8 cellular contexts compared by ENCODE assay signal in the genomic region with DNA sequence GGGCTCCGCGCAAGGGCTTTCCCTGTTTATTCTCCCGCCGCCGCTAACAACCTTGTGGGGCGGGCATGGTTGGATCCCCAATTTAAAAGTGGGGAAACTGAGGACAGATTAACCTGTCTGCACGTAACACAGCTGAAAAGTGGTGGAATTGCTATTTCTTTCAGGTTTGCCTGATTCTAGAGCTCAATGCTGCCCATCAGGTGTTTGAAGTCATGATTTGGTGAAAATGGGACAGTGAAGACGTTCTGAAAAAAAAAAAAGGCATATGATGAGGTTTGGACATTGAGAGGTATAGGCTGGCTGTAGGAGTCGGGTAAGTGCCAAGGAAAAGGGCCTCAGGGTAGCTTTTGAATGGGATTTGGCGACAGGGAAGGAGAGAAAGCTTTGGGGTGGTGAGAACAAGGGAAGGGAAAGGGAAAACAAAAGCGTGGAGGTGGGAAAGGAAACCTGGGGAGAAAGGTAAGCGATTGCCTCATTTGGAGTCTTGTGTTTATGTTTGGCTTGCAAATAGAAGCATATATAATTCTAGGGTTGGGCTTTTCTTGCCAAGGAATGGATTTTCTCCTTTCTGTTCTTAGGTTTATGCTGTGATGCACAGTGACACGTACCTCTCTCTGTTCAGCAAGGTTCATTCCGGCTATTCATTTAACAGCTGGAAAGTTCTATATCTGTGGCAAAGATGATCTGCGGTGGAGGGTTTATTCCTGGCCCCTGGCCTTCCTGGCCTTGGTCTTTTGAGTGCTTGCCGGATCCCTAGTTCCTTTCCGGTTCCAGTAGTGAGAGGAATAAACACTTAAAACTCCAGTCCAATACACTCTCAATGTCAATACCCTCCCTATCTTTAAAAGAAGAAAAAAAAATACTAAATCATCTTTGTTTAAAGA. TPM values are rescaled to one million over a fixed set of nuclear protein-coding genes. Genes with fewer than 3 reads are reported as not detected.
A peak's percentile ranks its signal among the peaks of the same experiment; 100 is the strongest.
DNase-seq lines count a peak whose midpoint lies in the region; ATAC-seq and TF ChIP-seq lines count a peak whose summit lies in the region.

No MANE protein-coding gene starts in this region.

- no peaks in the 10 kb centered on the region for H3K9me3 ChIP-seq in CD4-positive, alpha-beta T cell (ENCODE audit: control insufficient read depth, low read length)
- no peaks in the 10 kb centered on the region for H3K9me3 ChIP-seq in KOPT-K1 (ENCODE audit: insufficient read depth, low read length, poor library complexity, severe bottlenecking)

- POLR2A ChIA-PET in CD4-positive, alpha-beta T cell (lab: Charles Lee) = interaction anchor here (0.6 to 2.5 kb wide), 9 partner anchors 8 to 945 kb away, joined by 3 to 31 read pairs (median 8); partner anchors contain the start of gene TBC1D19

- H3K27ac Mint-ChIP-seq in CD4-positive, alpha-beta T cell = peak overlapping the region; percentile 95
- H3K27ac Mint-ChIP-seq in naive B cell = peak overlapping the region; percentile 91 to 99 (median 98)

- intact Hi-C loops in CD4-positive, alpha-beta T cell (cut with DNase I, micrococcal nuclease) = loop anchor here in 1 of 2 experiments (5.0 kb wide), 4 partner anchors 149 to 1546 kb away; partner anchors contain the start of genes SMIM20, TBC1D19 and ZCCHC4

- DNase-seq in CD4-positive, alpha-beta T cell = no peak
- DNase-seq in cerebellar cortex (ENCODE audit: low spot score) (peak; percentile 23), naive B cell (no peak), EL (no peak), retina (no peak)

- H3K27ac ChIP-seq in CD4-positive, alpha-beta T cell (ENCODE audit: low read depth, low read length) = peak overlapping the region; percentile 42
- H3K27ac ChIP-seq in KOPT-K1 (ENCODE audit: low read depth, low read length, poor library complexity, severe bottlenecking) = peak overlapping the region; percentile 69

- peaks cover 22% of the 10 kb centered on the region for H3K36me3 Mint-ChIP-seq in CD4-positive, alpha-beta T cell (ENCODE audit: low read depth)
- no peaks in the 10 kb centered on the region for H3K36me3 Mint-ChIP-seq in naive B cell

- no peak for ATAC-seq in CD4-positive, alpha-beta T cell (ENCODE audit: poor library complexity)
- no peak for ATAC-seq in naive B cell (ENCODE audit: low read depth in 2 of 2)
- no peak for ATAC-seq in GM21723 (IDR thresholded peaks at IDR 0.05; ENCODE audit: unreplicated experiment)
- no peak for ATAC-seq in HG02981 (IDR thresholded peaks at IDR 0.05; ENCODE audit: unreplicated experiment)

- H3K4me3 Mint-ChIP-seq in CD4-positive, alpha-beta T cell = peak overlapping the region; percentile 99
- H3K4me3 Mint-ChIP-seq in naive B cell = peak overlapping the region; percentile 88 to 100 (median 97)

- H3K36me3 ChIP-seq in KOPT-K1 (ENCODE audit: insufficient read depth, low read length) = no peaks in the 10 kb centered on the region

- TF ChIP-seq CTCF in CD4-positive, alpha-beta T cell (IDR thresholded peaks at IDR 0.05) = no peak

- CTCF ChIA-PET in CD4-positive, alpha-beta T cell (lab: Charles Lee) = interaction anchor here (0.8 kb wide), 1 partner anchor 152 kb away, joined by 3 read pairs; no protein-coding TSS in a partner anchor

- H3K27me3 Mint-ChIP-seq in CD4-positive, alpha-beta T cell = no peaks in the 10 kb centered on the region
- no peaks in the 10 kb centered on the region for H3K27me3 Mint-ChIP-seq in naive B cell

- peaks cover 42% of the 10 kb centered on the region for H3K4me1 Mint-ChIP-seq in CD4-positive, alpha-beta T cell (ENCODE audit: low read depth)
- peaks cover 42 to 55% (median 49%) of the 10 kb centered on the region in 3 donors for H3K4me1 Mint-ChIP-seq in naive B cell

- no peaks in the 10 kb centered on the region for H3K27me3 ChIP-seq in CD4-positive, alpha-beta T cell (ENCODE audit: control insufficient read depth, insufficient read depth, low read length)

- no peaks in the 10 kb centered on the region for H3K9me3 Mint-ChIP-seq in CD4-positive, alpha-beta T cell
- H3K9me3 Mint-ChIP-seq in naive B cell = no peaks in the 10 kb centered on the region

RNA-seq across cellular contexts. Expression of gene STIM2, which starts 2.4 kb away (rescaled TPM):
- 10 to 100 TPM; 53.7 to 54.9 TPM for total RNA-seq in CD4-positive, alpha-beta T cell
- polyA plus RNA-seq in naive B cell (ENCODE audit: low read depth in 6 of 6) = 10 to 100 TPM; 35.5 to 63.2 (median 46.0) TPM
